ENCODE assay signal across 22 cellular contexts in the genomic region with DNA sequence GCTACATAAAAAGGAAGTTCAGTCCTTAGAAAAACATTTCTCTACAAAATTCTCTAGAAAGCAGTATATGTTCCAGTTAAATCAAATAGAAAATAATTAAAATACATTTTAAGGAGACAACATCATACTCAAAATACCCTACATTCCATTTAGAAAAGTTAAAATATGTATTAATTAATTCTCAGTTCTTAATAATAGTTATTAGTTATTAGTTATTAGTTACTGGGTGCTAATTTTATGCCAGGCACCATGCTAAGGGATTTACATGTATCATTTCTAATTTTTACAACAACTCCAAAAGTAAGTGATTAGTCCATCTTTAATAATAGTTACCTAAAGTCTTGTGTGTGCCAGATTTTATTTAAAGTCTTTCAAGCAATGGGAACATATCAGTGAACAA. TPM values are rescaled to one million over a fixed set of nuclear protein-coding genes. Genes with fewer than 3 reads are reported as not detected.
A peak's percentile ranks its signal among the peaks of the same experiment; 100 is the strongest.
DNase-seq lines count a peak whose midpoint lies in the region; ATAC-seq, FAIRE-seq and TF ChIP-seq lines count a peak whose summit lies in the region.
"Had no signal": no experiment of that assay in that cellular context is flagged by ENCODE, and none has a peak within 500 bp of the region (broad histone marks: within the 10 kb centered on the region; RNA-seq: fewer than 3 reads in every experiment).

No MANE protein-coding gene starts in this region.

- ATAC-seq in heart right ventricle (no peak), left cardiac atrium (no peak), K562 (no peak), HG03135 (IDR thresholded peaks at IDR 0.05; ENCODE audit: unreplicated experiment) (no peak)
- ATAC-seq: CD8-positive, alpha-beta T cell had no signal

- no peaks in the 10 kb centered on the region for H3K79me2 ChIP-seq in K562 (ENCODE audit: control insufficient read depth, insufficient read depth, low read length)

- no peak for TF ChIP-seq CTCF in heart right ventricle (IDR thresholded peaks at IDR 0.05)
- no peak for TF ChIP-seq CTCF in K562 (IDR thresholded peaks at IDR 0.05 in 2 of 3, conservative IDR thresholded peaks at IDR 0.05 in 1 of 3; ENCODE audit: insufficient read depth in 2 of 3, low read depth in 1 of 3, low read length in 3 of 3)
- TF ChIP-seq CTCF in kidney (IDR thresholded peaks at IDR 0.05; ENCODE audit: borderline replicate concordance, extremely low read depth, insufficient read depth): no peak

- no peak overlapping the region for H3K9ac ChIP-seq in K562 (ENCODE audit: insufficient read depth in 1 of 2, low read depth in 2 of 2, low read length in 2 of 2)
- no peak overlapping the region for H3K9ac ChIP-seq in kidney (ENCODE audit: low read length in 2 of 2)
- no peak overlapping the region for H3K9ac ChIP-seq in skeletal muscle tissue (ENCODE audit: low read depth in 1 of 3, low read length in 3 of 3)
- H3K9ac ChIP-seq: BLaER1 had no signal

- no peak for FAIRE-seq in K562 (lab: Jason Lieb, UNC)
- peak; percentile 23 for FAIRE-seq in kidney (lab: Jason Lieb, UNC)
- FAIRE-seq: G401.6, GM12892, H54 had no signal

- no peak overlapping the region for H3K4me3 ChIP-seq in heart right ventricle
- no peak overlapping the region for H3K4me3 ChIP-seq in K562
- no peak overlapping the region for H3K4me3 ChIP-seq in kidney (ENCODE audit: low read length in 2 of 2)
- H3K4me3 ChIP-seq in skeletal muscle tissue (ENCODE audit: low read length in 3 of 3): no peak overlapping the region
- H3K4me3 ChIP-seq: BLaER1, HAP-1 had no signal

- H3K4me1 ChIP-seq in heart right ventricle (peaks cover 0 to 23% (median 18%) of the 10 kb centered on the region in 9 donors), K562 (replicated peaks in 1 of 2; ENCODE audit: control insufficient read depth in 2 of 2, insufficient read depth in 2 of 2, low read length in 2 of 2) (no peaks in the 10 kb centered on the region), kidney (ENCODE audit: control insufficient read depth in 1 of 2, insufficient read depth in 1 of 2, low read depth in 1 of 2, low read length in 2 of 2) (no peaks in the 10 kb centered on the region), skeletal muscle tissue (ENCODE audit: control insufficient read depth in 3 of 3, insufficient read depth in 3 of 3, low read length in 3 of 3) (peaks cover 0 to 2% (median 0%) of the 10 kb centered on the region in 3 donors)
- H3K4me1 ChIP-seq: BLaER1, Caco-2, HAP-1 had no signal

- no peak overlapping the region for H3K4me2 ChIP-seq in K562 (ENCODE audit: insufficient read depth, low read length)
- H3K4me2 ChIP-seq: BLaER1 had no signal

- TF ChIP-seq EP300 in K562 (IDR thresholded peaks at IDR 0.05; ENCODE audit: low read length): no peak

- H3K27me3 ChIP-seq in heart right ventricle (no peaks in the 10 kb centered on the region), K562 (ENCODE audit: control insufficient read depth in 2 of 2, insufficient read depth in 2 of 2, low read length in 2 of 2) (no peaks in the 10 kb centered on the region), skeletal muscle tissue (ENCODE audit: control insufficient read depth in 3 of 3, insufficient read depth in 3 of 3, low read length in 3 of 3) (no peaks in the 10 kb centered on the region)
- H3K27me3 ChIP-seq: BLaER1 had no signal

- no peak for TF ChIP-seq POLR2A in K562 (conservative IDR thresholded peaks at IDR 0.05)

- in situ Hi-C loops in K562 (cut with MboI): no loop called here

- no TSS peak for BruUV-seq in K562 (replicated peaks; lab: Mats Ljungman, UMichigan)

- no peaks in the 10 kb centered on the region for H3K9me1 ChIP-seq in K562 (ENCODE audit: control insufficient read depth, insufficient read depth, low read length)

- TF ChIP-seq RAD21 in K562 (CRISPR knock-in tag; conservative IDR thresholded peaks at IDR 0.05 in 1 of 2, IDR thresholded peaks at IDR 0.05 in 1 of 2): no peak

- CTCF ChIA-PET in K562 (lab: Yijun Ruan, JAX; ENCODE audit: low intra/inter-chr PET ratio): no interaction called here

- POLR2A ChIA-PET in K562 (lab: Yijun Ruan, JAX): no interaction called here

- H2AFZ ChIP-seq in K562 (ENCODE audit: low read depth, low read length): no peak overlapping the region

- H3K36me3 ChIP-seq in heart right ventricle (peaks cover 0 to 65% (median 13%) of the 10 kb centered on the region in 9 donors), K562 (ENCODE audit: control insufficient read depth, insufficient read depth, low read length) (peaks cover 3% of the 10 kb centered on the region; the same call in 2 of the 3 replicates), kidney (ENCODE audit: control insufficient read depth in 1 of 2, insufficient read depth in 2 of 2, low read length in 2 of 2) (peaks cover 4 to 12% of the 10 kb centered on the region in 2 donors), skeletal muscle tissue (ENCODE audit: control insufficient read depth in 3 of 3, insufficient read depth in 3 of 3, low read length in 3 of 3) (peaks cover 12 to 18% (median 15%) of the 10 kb centered on the region in 3 donors)
- H3K36me3 ChIP-seq: HAP-1 had no signal

- no peaks in the 10 kb centered on the region for H4K20me1 ChIP-seq in K562 (replicated peaks; ENCODE audit: control insufficient read depth, insufficient read depth, low read length)
- H4K20me1 ChIP-seq: BLaER1 had no signal

- DNase-seq in heart right ventricle (no peak), left cardiac atrium (no peak), K562 (ENCODE audit: extremely low read depth in 1 of 4, low spot score in 3 of 4) (no peak), kidney (no peak), Ammon's horn (ENCODE audit: low spot score) (no peak), NCI-H1694 (lab: John Stamatoyannopoulos, UW) (no peak)
- DNase-seq: 8988T; Caco-2; CD4-positive, CD25-positive, alpha-beta regulatory T cell; CD8-positive, alpha-beta T cell; DMS153; DND-41; GOT3; HFFc6 had no signal

- intact Hi-C loops in heart right ventricle (cut with DNase I) (loop anchor here in 3 of 10 donors (5.0 kb wide), 1 partner anchor 37 kb away; the partner anchor contains the start of genes FAM114A2 (in 3 of the 3) and MFAP3 (in 3 of the 3)), left cardiac atrium (cut with DNase I) (no loop called here), K562 (cut with micrococcal nuclease) (no loop called here), kidney (cut with DNase I) (no loop called here)

- H3K9me3 ChIP-seq in heart right ventricle: peaks cover 0 to 9% (median 0%) of the 10 kb centered on the region in 11 donors
- H3K9me3 ChIP-seq in K562 (replicated peaks; ENCODE audit: control insufficient read depth, insufficient read depth, low read depth, low read length): no peaks in the 10 kb centered on the region
- H3K9me3 ChIP-seq in kidney (ENCODE audit: control insufficient read depth in 1 of 2, low read length in 2 of 2): no peaks in the 10 kb centered on the region
- H3K9me3 ChIP-seq in skeletal muscle tissue (ENCODE audit: control insufficient read depth in 3 of 3, low read length in 3 of 3): no peaks in the 10 kb centered on the region
- H3K9me3 ChIP-seq: BLaER1, Caco-2, HAP-1 had no signal

- H3K27ac ChIP-seq in heart right ventricle: peak overlapping the region in 7 of 10 donors; percentile 75 to 93 (median 81)
- H3K27ac ChIP-seq in K562 (ENCODE audit: extremely low read depth, low read depth, low read length): no peak overlapping the region
- no peak overlapping the region for H3K27ac ChIP-seq in kidney (ENCODE audit: low read depth in 2 of 2, low read length in 2 of 2)
- peak overlapping the region; percentile 57 for H3K27ac ChIP-seq in skeletal muscle tissue (ENCODE audit: low read depth, low read length)
- H3K27ac ChIP-seq: BLaER1, C4-2B had no signal

RNA-seq across cellular contexts. Expression of gene FAM114A2, which starts 38.0 kb away (rescaled TPM):
- total RNA-seq in heart right ventricle (10 to 100 TPM; 25.5 to 47.5 (median 36.5) TPM), left cardiac atrium (10 to 100 TPM; 29.6 to 35.0 TPM), K562 (2014; rRNA removed) (17.5 and 18.2 TPM in 2 replicates), K562 (2014; rRNA removed; fragmentation: Illumina TruSeq; extraction: Trizol) (28.1 and 32.4 TPM in 2 replicates), K562 (2015; rRNA removed; fragmentation: Illumina TruSeq; extraction: Trizol) (20.9 and 21.2 TPM in 2 replicates), K562 (2021) (18.7 and 22.1 TPM in 2 replicates), kidney (36.2 TPM), skeletal muscle tissue (22.4 TPM)
- polyA plus RNA-seq in heart right ventricle (10 to 100 TPM in 1 of 2 donors, 1 to 10 TPM in 1; 7.8 to 13.0 TPM), K562 (2011; rRNA removed) (16.6 and 27.5 TPM in 2 replicates), K562 (2014; fragmentation: Illumina TruSeq; extraction: Trizol) (22.9 and 27.0 TPM in 2 replicates), K562 (2014; fragmentation: Nextera tagmentation; extraction: Ambion mirVana) (10 to 100 TPM; 14.4 to 25.5 TPM), K562 (2014; rRNA removed) (17.3 and 20.6 TPM in 2 replicates), kidney (ENCODE audit: insufficient read depth, low read depth, low replicate concordance) (12.9 TPM)
- total RNA-seq in K562 (2011; cell fraction: chromatin; rRNA removed; ENCODE audit: low replicate concordance): 16.8 and 45.5 TPM in 2 replicates
- total RNA-seq in K562 (2011; cell fraction: nucleolus; rRNA removed): 10.3 and 12.8 TPM in 2 replicates
- total RNA-seq in K562 (2011; cell fraction: nucleoplasm; rRNA removed): 31.2 and 39.0 TPM in 2 replicates
- polyA plus RNA-seq in K562 (2011; cell fraction: cytosol; rRNA removed): 7.5 and 8.8 TPM in 2 replicates
- 13.9 and 15.8 TPM in 2 replicates for polyA plus RNA-seq in K562 (2011; cell fraction: nucleus; rRNA removed)
- 18.8 and 19.7 TPM in 2 replicates for polyA plus RNA-seq in K562 (2012)
- 35.2 and 38.1 TPM in 2 replicates for polyA minus RNA-seq in K562 (2011; rRNA and poly(A)+ RNA removed)
- 16.1 and 17.1 TPM in 2 replicates for polyA minus RNA-seq in K562 (2011; cell fraction: cytosol; rRNA and poly(A)+ RNA removed)
- 11.4 and 24.8 TPM in 2 replicates for polyA minus RNA-seq in K562 (2011; cell fraction: nucleus; rRNA and poly(A)+ RNA removed)

RNA-seq across cellular contexts. Expression of gene MFAP3, which starts 38.1 kb away (rescaled TPM):
- total RNA-seq in heart right ventricle (10 to 100 TPM; 23.2 to 44.3 (median 34.1) TPM), left cardiac atrium (10 to 100 TPM; 34.0 to 35.3 TPM), K562 (2014; rRNA removed) (12.5 and 18.9 TPM in 2 replicates), K562 (2014; rRNA removed; fragmentation: Illumina TruSeq; extraction: Trizol) (34.6 and 42.7 TPM in 2 replicates), K562 (2015; rRNA removed; fragmentation: Illumina TruSeq; extraction: Trizol) (33.2 and 39.1 TPM in 2 replicates), K562 (2021) (17.3 and 20.7 TPM in 2 replicates), kidney (36.4 TPM), skeletal muscle tissue (69.9 TPM)
- polyA plus RNA-seq in heart right ventricle (1 to 10 TPM; 2.7 to 8.5 TPM), K562 (2011; rRNA removed) (26.9 and 38.1 TPM in 2 replicates), K562 (2014; fragmentation: Illumina TruSeq; extraction: Trizol) (23.3 and 28.0 TPM in 2 replicates), K562 (2014; fragmentation: Nextera tagmentation; extraction: Ambion mirVana) (10 to 100 TPM in 1 of 2 experiments, 1 to 10 TPM in 1; 9.5 to 11.0 TPM), K562 (2014; rRNA removed) (14.2 and 18.6 TPM in 2 replicates), kidney (ENCODE audit: insufficient read depth, low read depth, low replicate concordance) (3.1 TPM)
- 47.4 and 61.0 TPM in 2 replicates for total RNA-seq in K562 (2011; cell fraction: chromatin; rRNA removed; ENCODE audit: low replicate concordance)
- total RNA-seq in K562 (2011; cell fraction: nucleolus; rRNA removed): 32.5 and 34.3 TPM in 2 replicates
- total RNA-seq in K562 (2011; cell fraction: nucleoplasm; rRNA removed): 49.2 and 51.2 TPM in 2 replicates
- polyA plus RNA-seq in K562 (2011; cell fraction: cytosol; rRNA removed): 13.5 and 15.3 TPM in 2 replicates
- polyA plus RNA-seq in K562 (2011; cell fraction: nucleus; rRNA removed): 14.0 and 17.4 TPM in 2 replicates
- polyA plus RNA-seq in K562 (2012): 10.3 and 14.0 TPM in 2 replicates
- polyA minus RNA-seq in K562 (2011; rRNA and poly(A)+ RNA removed): 76.2 and 91.3 TPM in 2 replicates
- 15.8 and 32.4 TPM in 2 replicates for polyA minus RNA-seq in K562 (2011; cell fraction: cytosol; rRNA and poly(A)+ RNA removed)
- 29.1 and 50.2 TPM in 2 replicates for polyA minus RNA-seq in K562 (2011; cell fraction: nucleus; rRNA and poly(A)+ RNA removed)

Comparison
In these comparisons a context has a peak if more than half of its experiments do, and no peak if none do; other contexts are left out.
1. H3K27ac ChIP-seq: peak in heart right ventricle (7 of 10) and skeletal muscle tissue (single experiment); none in K562 (single experiment) and kidney (0 of 2).